In the genomic region with DNA sequence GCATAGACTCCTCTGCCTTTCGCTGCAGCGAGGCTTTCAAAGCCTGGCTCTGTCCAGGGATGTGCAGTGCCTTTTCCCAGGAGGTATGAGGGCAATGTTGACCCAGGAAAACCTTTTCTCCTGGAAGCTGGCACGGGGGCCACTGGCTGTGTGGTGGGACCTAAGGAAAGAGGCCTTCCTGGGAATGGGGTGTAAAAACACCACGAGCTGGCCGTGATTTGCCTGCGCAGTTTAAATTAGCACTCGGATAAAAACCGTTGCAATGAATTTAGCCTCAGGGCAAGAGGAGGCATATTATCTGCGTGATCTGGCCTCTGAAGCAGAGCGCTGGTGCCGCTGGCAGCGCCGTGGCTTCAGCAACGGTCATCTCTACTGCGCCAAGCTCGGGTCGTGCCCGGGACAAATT, we compare ENCODE assay signal across 17 cellular contexts. TPM values are rescaled to one million over a fixed set of nuclear protein-coding genes. Genes with fewer than 3 reads are reported as not detected.
DNase-seq lines count a peak whose midpoint lies in the region; ATAC-seq, FAIRE-seq and TF ChIP-seq lines count a peak whose summit lies in the region.
"Had no signal": no experiment of that assay in that cellular context is flagged by ENCODE, and none has a peak within 500 bp of the region (broad histone marks: within the 10 kb centered on the region; RNA-seq: fewer than 3 reads in every experiment).

No MANE protein-coding gene starts in this region.

- no peak overlapping the region for H3K4me3 ChIP-seq in astrocyte (ENCODE audit: insufficient read depth, low read depth, low read length)
- peak overlapping the region; percentile 54 to 73 for H3K4me3 ChIP-seq in muscle layer of duodenum (ENCODE audit: low read depth in 1 of 2, low read length in 2 of 2)
- peak overlapping the region in 3 of 4 donors; percentile 50 to 63 (median 62) for H3K4me3 ChIP-seq in upper lobe of left lung
- H3K4me3 ChIP-seq: MG63 had no signal

- H3K9me3 ChIP-seq in astrocyte (ENCODE audit: insufficient read depth, low read depth, low read length): no peaks in the 10 kb centered on the region
- H3K9me3 ChIP-seq in muscle layer of duodenum (ENCODE audit: control insufficient read depth in 1 of 2, low read length in 2 of 2): no peaks in the 10 kb centered on the region
- no peaks in the 10 kb centered on the region for H3K9me3 ChIP-seq in upper lobe of left lung
- H3K9me3 ChIP-seq: gastrocnemius medialis, MG63 had no signal

- H3K36me3 Mint-ChIP-seq in activated CD4-positive, alpha-beta memory T cell treated with anti-CD3 and anti-CD28 coated beads, Interleukin-2, amount 10 ng/mL, durations not matched to agents 7 days and 5 days (ENCODE audit: low read depth): peaks cover 5% of the 10 kb centered on the region
- no peaks in the 10 kb centered on the region for H3K36me3 Mint-ChIP-seq in activated CD4-positive, alpha-beta memory T cell treated with anti-CD3 and anti-CD28 coated beads for 36 hours
- peaks cover 2% of the 10 kb centered on the region for H3K36me3 Mint-ChIP-seq in astrocyte (ENCODE audit: low read depth, unreplicated experiment)

- peaks cover 22% of the 10 kb centered on the region for H3K4me1 Mint-ChIP-seq in activated CD4-positive, alpha-beta memory T cell treated with anti-CD3 and anti-CD28 coated beads, Interleukin-2, amount 10 ng/mL, durations not matched to agents 7 days and 5 days
- H3K4me1 Mint-ChIP-seq in activated CD4-positive, alpha-beta memory T cell treated with anti-CD3 and anti-CD28 coated beads for 36 hours (ENCODE audit: low read depth): peaks cover 36% of the 10 kb centered on the region
- peaks cover 4% of the 10 kb centered on the region for H3K4me1 Mint-ChIP-seq in astrocyte (ENCODE audit: low read depth, unreplicated experiment)

- CTCF ChIA-PET in activated CD4-positive, alpha-beta memory T cell treated with anti-CD3 and anti-CD28 coated beads, Interleukin-2, amount 10 ng/mL, durations not matched to agents 7 days and 5 days (lab: Charles Lee): no interaction called here
- CTCF ChIA-PET in activated CD4-positive, alpha-beta memory T cell treated with anti-CD3 and anti-CD28 coated beads for 36 hours (lab: Charles Lee): no interaction called here

- H3K27ac ChIP-seq in astrocyte (ENCODE audit: low read depth, low read length) (no peak overlapping the region), muscle layer of duodenum (ENCODE audit: low read length) (peak overlapping the region; percentile 21), upper lobe of left lung (peak overlapping the region in 3 of 4 donors; percentile 15 to 73 (median 67))

- H2AFZ ChIP-seq in astrocyte (ENCODE audit: low read depth, low read length): no peak overlapping the region

- no peak for FAIRE-seq in astrocyte (lab: Jason Lieb, UNC)
- FAIRE-seq: RCC 7860 had no signal

- peaks cover 22% of the 10 kb centered on the region for H4K20me1 ChIP-seq in astrocyte (ENCODE audit: insufficient read depth, low read length)

- peaks cover 33% of the 10 kb centered on the region for H3K79me2 ChIP-seq in astrocyte (ENCODE audit: insufficient read depth, low read length)

- H3K9me3 Mint-ChIP-seq in activated CD4-positive, alpha-beta memory T cell treated with anti-CD3 and anti-CD28 coated beads, Interleukin-2, amount 10 ng/mL, durations not matched to agents 7 days and 5 days: no peaks in the 10 kb centered on the region
- no peaks in the 10 kb centered on the region for H3K9me3 Mint-ChIP-seq in activated CD4-positive, alpha-beta memory T cell treated with anti-CD3 and anti-CD28 coated beads for 36 hours
- peaks cover 32% of the 10 kb centered on the region for H3K9me3 Mint-ChIP-seq in astrocyte (ENCODE audit: unreplicated experiment)
- H3K9me3 Mint-ChIP-seq: stimulated activated naive CD8-positive, alpha-beta T cell treated with anti-CD3 and anti-CD28 coated beads, Interleukin-15, amount 100 ng/mL, for 72 hours had no signal

- H3K4me2 ChIP-seq in astrocyte (ENCODE audit: low read length): peak overlapping the region; percentile 91

- peaks cover 90% of the 10 kb centered on the region for H3K27me3 Mint-ChIP-seq in activated CD4-positive, alpha-beta memory T cell treated with anti-CD3 and anti-CD28 coated beads, Interleukin-2, amount 10 ng/mL, durations not matched to agents 7 days and 5 days
- peaks cover 84% of the 10 kb centered on the region for H3K27me3 Mint-ChIP-seq in activated CD4-positive, alpha-beta memory T cell treated with anti-CD3 and anti-CD28 coated beads for 36 hours
- peaks cover 81% of the 10 kb centered on the region for H3K27me3 Mint-ChIP-seq in astrocyte (ENCODE audit: low read depth, unreplicated experiment)

- TF ChIP-seq CTCF in astrocyte (IDR thresholded peaks at IDR 0.05; ENCODE audit: insufficient read depth, low read depth, low read length) (no peak), upper lobe of left lung (IDR thresholded peaks at IDR 0.05) (no peak)

- TF ChIP-seq EP300 in upper lobe of left lung (IDR thresholded peaks at IDR 0.05): no peak

- H3K9ac ChIP-seq in astrocyte (ENCODE audit: low read length): no peak overlapping the region

- WGBS in upper lobe of left lung, 2 donors: 39 to 46% methylated on average over 14 to 18 of the region's 18 CpGs

- H3K27me3 ChIP-seq in astrocyte (ENCODE audit: insufficient read depth, low read length) (peaks cover 85% of the 10 kb centered on the region), muscle layer of duodenum (ENCODE audit: low read depth, low read length) (peaks cover 80% of the 10 kb centered on the region), upper lobe of left lung (peaks cover 0 to 64% (median 40%) of the 10 kb centered on the region in 4 donors)
- H3K27me3 ChIP-seq: MG63 had no signal

- H3K27ac Mint-ChIP-seq in activated CD4-positive, alpha-beta memory T cell treated with anti-CD3 and anti-CD28 coated beads, Interleukin-2, amount 10 ng/mL, durations not matched to agents 7 days and 5 days: peak overlapping the region; percentile 26
- no peak overlapping the region for H3K27ac Mint-ChIP-seq in activated CD4-positive, alpha-beta memory T cell treated with anti-CD3 and anti-CD28 coated beads for 36 hours
- H3K27ac Mint-ChIP-seq in astrocyte (ENCODE audit: unreplicated experiment): no peak overlapping the region
- H3K27ac Mint-ChIP-seq: stimulated activated naive CD8-positive, alpha-beta T cell treated with anti-CD3 and anti-CD28 coated beads, Interleukin-15, amount 100 ng/mL, for 72 hours had no signal

- POLR2A ChIA-PET in activated CD4-positive, alpha-beta memory T cell treated with anti-CD3 and anti-CD28 coated beads, Interleukin-2, amount 10 ng/mL, durations not matched to agents 7 days and 5 days (lab: Charles Lee): no interaction called here
- POLR2A ChIA-PET in activated CD4-positive, alpha-beta memory T cell treated with anti-CD3 and anti-CD28 coated beads for 36 hours (lab: Charles Lee): no interaction called here

- intact Hi-C loops in activated CD4-positive, alpha-beta memory T cell treated with anti-CD3 and anti-CD28 coated beads for 36 hours (cut with micrococcal nuclease): no loop called here

- H3K4me1 ChIP-seq in astrocyte (ENCODE audit: insufficient read depth, low read length) (peaks cover 23% of the 10 kb centered on the region), muscle layer of duodenum (ENCODE audit: control insufficient read depth in 1 of 2, insufficient read depth in 2 of 2, low read length in 2 of 2) (peaks cover 0 to 48% of the 10 kb centered on the region in 2 donors), upper lobe of left lung (peaks cover 27 to 56% (median 41%) of the 10 kb centered on the region in 4 donors)

- no peak for TF ChIP-seq POLR2A in upper lobe of left lung (IDR thresholded peaks at IDR 0.05)

- H3K4me3 Mint-ChIP-seq in activated CD4-positive, alpha-beta memory T cell treated with anti-CD3 and anti-CD28 coated beads, Interleukin-2, amount 10 ng/mL, durations not matched to agents 7 days and 5 days: peak overlapping the region; percentile 24
- no peak overlapping the region for H3K4me3 Mint-ChIP-seq in activated CD4-positive, alpha-beta memory T cell treated with anti-CD3 and anti-CD28 coated beads for 36 hours
- peak overlapping the region; percentile 34 for H3K4me3 Mint-ChIP-seq in astrocyte (ENCODE audit: unreplicated experiment)
- H3K4me3 Mint-ChIP-seq: stimulated activated naive CD8-positive, alpha-beta T cell treated with anti-CD3 and anti-CD28 coated beads, Interleukin-15, amount 100 ng/mL, for 72 hours had no signal

- no peaks in the 10 kb centered on the region for H3K36me3 ChIP-seq in astrocyte (ENCODE audit: insufficient read depth, low read length)
- H3K36me3 ChIP-seq in muscle layer of duodenum (ENCODE audit: control insufficient read depth in 1 of 2, insufficient read depth in 2 of 2, low read length in 2 of 2): no peaks in the 10 kb centered on the region
- H3K36me3 ChIP-seq in upper lobe of left lung: no peaks in the 10 kb centered on the region
- H3K36me3 ChIP-seq: gastrocnemius medialis, MG63 had no signal

- no peak for DNase-seq in activated CD4-positive, alpha-beta memory T cell treated with anti-CD3 and anti-CD28 coated beads, Interleukin-2, amount 10 ng/mL, durations not matched to agents 7 days and 5 days
- DNase-seq in activated CD4-positive, alpha-beta memory T cell treated with anti-CD3 and anti-CD28 coated beads for 36 hours: no peak
- DNase-seq in astrocyte (ENCODE audit: low read depth) (no peak), upper lobe of left lung (peak in 1 of 2 donors; percentile 64), A172 (ENCODE audit: low spot score) (no peak), NK-92 (lab: John Stamatoyannopoulos, UW; ENCODE audit: unreplicated experiment) (no peak)
- no peak for DNase-seq in stimulated activated naive CD8-positive, alpha-beta T cell treated with anti-CD3 and anti-CD28 coated beads, Interleukin-15, Interleukin-2, amounts not matched to agents 100 U/mL and 50 U/mL, for 24 hours
- DNase-seq: ACHN; activated CD4-positive, CD25-positive, alpha-beta regulatory T cell; activated effector memory CD4-positive, alpha-beta T cell treated with Interleukin-2 at 50 U/mL for 16 hours; cortex of kidney; gastrocnemius medialis; left colon; MG63; stimulated activated naive CD8-positive, alpha-beta T cell treated with anti-CD3 and anti-CD28 coated beads, Interleukin-15, amount 100 ng/mL, for 72 hours had no signal

- no peak for ATAC-seq in upper lobe of left lung (ENCODE audit: low FRiP score in 2 of 2)
- ATAC-seq in stimulated activated naive CD8-positive, alpha-beta T cell treated with anti-CD3 and anti-CD28 coated beads, Interleukin-15, Interleukin-2, amounts not matched to agents 100 U/mL and 50 U/mL, for 24 hours: no peak
- ATAC-seq: gastrocnemius medialis; left colon; stimulated activated naive CD8-positive, alpha-beta T cell treated with anti-CD3 and anti-CD28 coated beads, Interleukin-15, amount 100 ng/mL, for 72 hours had no signal

RNA-seq across cellular contexts. Expression of a gene that starts 3.0 kb away (rescaled TPM):
- total RNA-seq in activated CD4-positive, alpha-beta memory T cell treated with anti-CD3 and anti-CD28 coated beads, Interleukin-2, amount 10 ng/mL, durations not matched to agents 7 days and 5 days: not detected
- total RNA-seq in activated CD4-positive, alpha-beta memory T cell treated with anti-CD3 and anti-CD28 coated beads for 36 hours: not detected
- total RNA-seq in astrocyte (0.31 and 1.0 TPM in 2 replicates), upper lobe of left lung (10 to 100 TPM in 2 of 6 donors, 1 to 10 TPM in 4; 3.2 to 19.4 (median 7.5) TPM)
- 6.3 and 8.1 TPM in 2 replicates for total RNA-seq in A172 (2014; rRNA removed; shearing (Covaris generic))
